In genomic region chr15:89667706-89667960, GRCh38 we compare ENCODE assay signal across 21 cellular contexts. TPM values are rescaled to one million over a fixed set of nuclear protein-coding genes. Genes with fewer than 3 reads are reported as not detected.
"Had no signal": no experiment of that assay in that cellular context is flagged by ENCODE, and none has a peak within 500 bp of the region (broad histone marks: within the 10 kb centered on the region; RNA-seq: fewer than 3 reads in every experiment).

No MANE protein-coding gene starts in this region.

- H3K27ac Mint-ChIP-seq: nephron progenitor cell; stimulated activated effector memory CD8-positive, alpha-beta T cell treated with anti-CD3 and anti-CD28 coated beads, Interleukin-12 subunit alpha, Interleukin-12 subunit beta, amount 100 ng/mL, for 72 hours had no signal

- H3K36me3 Mint-ChIP-seq: stimulated activated effector memory CD8-positive, alpha-beta T cell treated with anti-CD3 and anti-CD28 coated beads, Interleukin-12 subunit alpha, Interleukin-12 subunit beta, amount 100 ng/mL, for 72 hours had no signal

- H3K9me3 Mint-ChIP-seq: nephron progenitor cell; stimulated activated effector memory CD8-positive, alpha-beta T cell treated with anti-CD3 and anti-CD28 coated beads, Interleukin-12 subunit alpha, Interleukin-12 subunit beta, amount 100 ng/mL, for 72 hours had no signal

- ATAC-seq: left ventricle myocardium superior; lower lobe of right lung; psoas muscle; right cardiac atrium; stimulated activated effector memory CD8-positive, alpha-beta T cell treated with anti-CD3 and anti-CD28 coated beads, Interleukin-12 subunit alpha, Interleukin-12 subunit beta, amount 100 ng/mL, for 72 hours had no signal

- H3K4me1 Mint-ChIP-seq: stimulated activated effector memory CD8-positive, alpha-beta T cell treated with anti-CD3 and anti-CD28 coated beads, Interleukin-12 subunit alpha, Interleukin-12 subunit beta, amount 100 ng/mL, for 72 hours had no signal

- H3K4me3 Mint-ChIP-seq: nephron progenitor cell; stimulated activated effector memory CD8-positive, alpha-beta T cell treated with anti-CD3 and anti-CD28 coated beads, Interleukin-12 subunit alpha, Interleukin-12 subunit beta, amount 100 ng/mL, for 72 hours had no signal

- DNase-seq: dorsolateral prefrontal cortex; effector CD4-positive, alpha-beta T cell; left ventricle myocardium superior; lower lobe of right lung; nephron progenitor cell; occipital lobe; ovary; posterior cingulate gyrus; psoas muscle; right cardiac atrium; stimulated activated CD4-positive, alpha-beta T cell treated with anti-CD3 and anti-CD28 coated beads, Interleukin-2, amount 100 ng/mL, for 24 hours; stimulated activated CD4-positive, alpha-beta T cell treated with anti-CD3 and anti-CD28 coated beads, Interleukin-4, amount 100 ng/mL, for 24 hours; stimulated activated naive CD4-positive, alpha-beta T cell treated with Interleukin-2 at 50 U/mL for 16 hours; stomach; substantia nigra; testis; tibial artery had no signal

RNA-seq across cellular contexts. Expression of gene WDR93, which starts 23.0 kb away (rescaled TPM):
- total RNA-seq: fibroblast of villous mesenchyme, left ventricle myocardium superior, mononuclear cell, psoas muscle, right cardiac atrium, skeletal muscle tissue, stomach had no signal
